Comparison of ENCODE assay signal across 19 cellular contexts in the genomic region with DNA sequence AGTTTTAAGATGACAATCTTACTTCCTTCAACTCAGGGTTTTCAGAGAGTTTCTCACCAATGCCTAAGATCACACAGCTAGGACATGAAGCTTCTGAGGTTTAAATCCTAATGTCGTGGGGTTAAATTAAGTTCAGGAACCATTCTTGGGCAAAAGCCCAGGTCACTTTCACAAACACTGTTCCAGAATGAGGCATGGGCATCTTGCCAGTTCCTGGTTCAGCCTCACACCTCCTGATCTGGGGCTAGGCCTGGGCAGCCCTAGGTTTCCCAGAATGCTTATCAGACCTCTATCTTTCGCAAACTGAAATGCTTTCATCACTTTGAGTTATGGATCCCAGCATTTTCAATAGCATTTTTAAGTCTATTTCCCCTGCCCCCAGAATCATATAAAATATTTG.
A peak's percentile ranks its signal among the peaks of the same experiment; 100 is the strongest.
DNase-seq lines count a peak whose midpoint lies in the region; ATAC-seq, FAIRE-seq and TF ChIP-seq lines count a peak whose summit lies in the region.
"Had no signal": no experiment of that assay in that cellular context is flagged by ENCODE, and none has a peak within 500 bp of the region (broad histone marks: within the 10 kb centered on the region; RNA-seq: fewer than 3 reads in every experiment).

No MANE protein-coding gene starts in this region.

- TF ChIP-seq POLR2A in adrenal gland (IDR thresholded peaks at IDR 0.05) (no peak), right lobe of liver (IDR thresholded peaks at IDR 0.05) (no peak), thyroid gland (IDR thresholded peaks at IDR 0.05) (no peak)

- DNase-seq in Right ventricle myocardium superior (peak; percentile 28), Right ventricle myocardium inferior (ENCODE audit: missing footprints) (no peak), adrenal gland (peak in 6 of 7 donors; percentile 10 to 62 (median 34)), right lobe of liver (peak; percentile 66 to 78 (median 73)), thyroid gland (peak; percentile 38 to 65), NCI-H1105 (lab: John Stamatoyannopoulos, UW) (no peak), DMS153 treated with DMSO at 0.1 percent for 48 hours (lab: John Stamatoyannopoulos, UW; ENCODE audit: unreplicated experiment) (no peak), D721Med (ENCODE audit: insufficient read length, low spot score) (no peak)
- DNase-seq: 8988T; CD4-positive, CD25-positive, alpha-beta regulatory T cell; COR-L47; GDM1; H9; NCI-H1092 treated with DMSO at 0.1 percent for 48 hours; NCI-H1694; NCI-H524 treated with DMSO at 0.1 percent for 48 hours; PC-3 had no signal

- intact Hi-C loops in Right ventricle myocardium superior (cut with DNase I): no loop called here
- intact Hi-C loops in Right ventricle myocardium inferior (cut with DNase I): no loop called here
- intact Hi-C loops in adrenal gland (cut with DNase I): no loop called here
- intact Hi-C loops in right lobe of liver (cut with DNase I): no loop called here
- intact Hi-C loops in thyroid gland (cut with DNase I): no loop called here

- no peaks in the 10 kb centered on the region for H3K36me3 ChIP-seq in adrenal gland (replicated peaks in 1 of 2)
- no peaks in the 10 kb centered on the region for H3K36me3 ChIP-seq in right lobe of liver
- H3K36me3 ChIP-seq in thyroid gland: no peaks in the 10 kb centered on the region
- H3K36me3 ChIP-seq: SJCRH30 had no signal

- no peak for FAIRE-seq in D721Med (lab: Jason Lieb, UNC)

- no peak overlapping the region for H3K4me3 ChIP-seq in adrenal gland
- H3K4me3 ChIP-seq in right lobe of liver: no peak overlapping the region
- no peak overlapping the region for H3K4me3 ChIP-seq in thyroid gland (replicated peaks in 1 of 3)
- H3K4me3 ChIP-seq: SJCRH30 had no signal

- H3K27ac ChIP-seq in adrenal gland: no peak overlapping the region
- peak overlapping the region in 2 of 3 donors; percentile 17 to 35 for H3K27ac ChIP-seq in right lobe of liver
- no peak overlapping the region for H3K27ac ChIP-seq in thyroid gland
- H3K27ac ChIP-seq: RWPE1, SJCRH30 had no signal

- H3K9me3 ChIP-seq in adrenal gland (replicated peaks in 1 of 3) (no peaks in the 10 kb centered on the region), right lobe of liver (no peaks in the 10 kb centered on the region), thyroid gland (no peaks in the 10 kb centered on the region)
- H3K9me3 ChIP-seq: SJCRH30 had no signal

- 58 to 87% (median 72%) methylated on average over 2 of the region's 2 CpGs for WGBS in adrenal gland, 4 donors
- WGBS in right lobe of liver (ENCODE audit: insufficient coverage, low coverage, low lambda C conversion rate, missing lambda C conversion rate): 22% methylated on average over 2 of the region's 2 CpGs
- WGBS in thyroid gland, 2 donors: 46 to 67% methylated on average over 2 of the region's 2 CpGs

- TF ChIP-seq CTCF in adrenal gland (IDR thresholded peaks at IDR 0.05) (no peak), right lobe of liver (IDR thresholded peaks at IDR 0.05) (no peak), thyroid gland (IDR thresholded peaks at IDR 0.05) (no peak), D721Med (IDR thresholded peaks at IDR 0.05; ENCODE audit: insufficient read depth, missing control alignments) (no peak)

- H3K4me1 ChIP-seq in adrenal gland (replicated peaks in 1 of 2) (no peaks in the 10 kb centered on the region), right lobe of liver (peaks cover 0 to 5% (median 0%) of the 10 kb centered on the region in 4 donors), thyroid gland (no peaks in the 10 kb centered on the region)
- H3K4me1 ChIP-seq: SJCRH30 had no signal

- H3K27me3 ChIP-seq in adrenal gland: no peaks in the 10 kb centered on the region
- no peaks in the 10 kb centered on the region for H3K27me3 ChIP-seq in right lobe of liver
- H3K27me3 ChIP-seq in thyroid gland: no peaks in the 10 kb centered on the region
- H3K27me3 ChIP-seq: SJCRH30 had no signal

- ATAC-seq in Right ventricle myocardium superior (ENCODE audit: poor library complexity): no peak
- ATAC-seq in Right ventricle myocardium inferior: no peak
- ATAC-seq in right lobe of liver: peak; percentile 89 to 98 (median 92)
- ATAC-seq: PC-3 had no signal

Comparison
In these comparisons a context has a peak if more than half of its experiments do, and no peak if none do; other contexts are left out.
1. DNase-seq: peak in Right ventricle myocardium superior (single experiment), adrenal gland (6 of 7), right lobe of liver (3 of 3) and thyroid gland (2 of 2); none in Right ventricle myocardium inferior (single experiment), NCI-H1105 (single experiment), DMS153 treated with DMSO at 0.1 percent for 48 hours (single experiment) and D721Med (single experiment).
2. ATAC-seq: peak in right lobe of liver (4 of 4); none in Right ventricle myocardium superior (single experiment) and Right ventricle myocardium inferior (single experiment).
3. H3K27ac ChIP-seq: peak in right lobe of liver (2 of 3); none in adrenal gland (0 of 5) and thyroid gland (0 of 3).